29 cellular contexts compared by ENCODE assay signal in the genomic region with DNA sequence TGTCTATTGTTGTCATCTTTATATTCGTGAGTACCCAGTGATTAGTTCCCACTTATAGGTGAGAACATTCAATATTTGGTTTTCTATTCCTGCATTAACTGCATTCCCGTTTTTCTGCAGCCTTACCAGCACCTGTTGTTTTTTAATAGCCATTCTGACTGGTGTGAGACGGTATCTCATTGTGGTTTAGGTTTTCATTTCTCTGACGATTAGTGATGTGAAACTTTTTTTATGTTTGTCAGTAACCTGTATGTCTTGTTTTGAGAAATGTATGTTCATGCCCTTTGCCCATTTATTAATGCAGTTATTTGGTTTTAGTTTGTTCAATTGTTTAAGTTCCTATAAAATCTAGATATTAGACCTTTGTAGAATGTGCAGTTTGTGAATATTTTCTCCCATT.
"Had no signal": no experiment of that assay in that cellular context is flagged by ENCODE, and none has a peak within 500 bp of the region (broad histone marks: within the 10 kb centered on the region; RNA-seq: fewer than 3 reads in every experiment).

No MANE protein-coding gene starts in this region.

- H3K4me1 ChIP-seq: ascending aorta, breast epithelium, colonic mucosa had no signal

- ATAC-seq: activated naive CD4-positive, alpha-beta T cell treated with anti-CD3 and anti-CD28 coated beads, Interleukin-2, amount 50 U/mL, for 72 hours; activated T-cell treated with anti-CD3 and anti-CD28 coated beads, Interleukin-2, amount 50 U/mL, for 72 hours; esophagus mucosa; WTC11 had no signal

- H3K9me3 ChIP-seq: ascending aorta, breast epithelium, colonic mucosa had no signal

- H3K27ac ChIP-seq: ascending aorta, breast epithelium, cardiac muscle cell, colonic mucosa, dorsolateral prefrontal cortex, VCaP had no signal

- DNase-seq: activated CD4-positive, alpha-beta memory T cell treated with anti-CD3 and anti-CD28 coated beads, Interleukin-2, amount 10 ng/mL, durations not matched to agents 7 days and 5 days; activated CD4-positive, alpha-beta T cell treated with anti-CD3 and anti-CD28 coated beads for 1 hour; activated CD4-positive, alpha-beta T cell treated with anti-CD3 and anti-CD28 coated beads for 4 hours; activated CD4-positive, alpha-beta T cell treated with anti-CD3 and anti-CD28 coated beads, Interleukin-2, amount 10 ng/mL, durations not matched to agents 7 days and 5 days; activated CD4-positive, alpha-beta T cell treated with anti-CD3 and anti-CD28 coated beads, Interleukin-2, amount 50 U/mL, for 4 hours; activated CD8-positive, alpha-beta memory T cell treated with anti-CD3 and anti-CD28 coated beads, Interleukin-2, amount 50 U/mL, for 48 hours; activated gamma-delta T cell; activated naive CD4-positive, alpha-beta T cell; activated naive CD4-positive, alpha-beta T cell treated with anti-CD3 and anti-CD28 coated beads, Interleukin-2, amount 10 ng/mL, durations not matched to agents 7 days and 5 days; activated T-cell treated with anti-CD3 and anti-CD28 coated beads for 4 hours; activated T-cell treated with anti-CD3 and anti-CD28 coated beads, Interleukin-2, amount 50 U/mL, for 24 hours; activated T-cell treated with anti-CD3 and anti-CD28 coated beads, Interleukin-2, amount 50 U/mL, for 72 hours; amniotic stem cell; central memory CD4-positive, alpha-beta T cell; cerebellar nuclear complex; colonic mucosa; dorsolateral prefrontal cortex; effector memory CD4-positive, alpha-beta T cell; endodermal cell; foreskin fibroblast; head of caudate nucleus; T-helper 2 cell had no signal

- H3K27me3 ChIP-seq: ascending aorta, breast epithelium, cardiac muscle cell, colonic mucosa, dorsolateral prefrontal cortex had no signal

- H3K36me3 ChIP-seq: ascending aorta, breast epithelium, cardiac muscle cell, colonic mucosa had no signal

- H3K4me3 ChIP-seq: ascending aorta, breast epithelium, cardiac muscle cell, colonic mucosa, dorsolateral prefrontal cortex had no signal
